38 cellular contexts compared by ENCODE assay signal in genomic region chr1:204062106-204062505, GRCh38.
"Had no signal": no experiment of that assay in that cellular context is flagged by ENCODE, and none has a peak within 500 bp of the region (broad histone marks: within the 10 kb centered on the region; RNA-seq: fewer than 3 reads in every experiment).

No MANE protein-coding gene starts in this region.

- H3K4me1 Mint-ChIP-seq: activated naive CD4-positive, alpha-beta T cell treated with anti-CD3 and anti-CD28 coated beads, Interleukin-2, amount 10 ng/mL, durations not matched to agents 7 days and 5 days had no signal

- H3K36me3 Mint-ChIP-seq: activated CD8-positive, alpha-beta memory T cell treated with anti-CD3 and anti-CD28 coated beads, Interleukin-2, amount 10 ng/mL, durations not matched to agents 7 days and 5 days; activated naive CD4-positive, alpha-beta T cell treated with anti-CD3 and anti-CD28 coated beads, Interleukin-2, amount 10 ng/mL, durations not matched to agents 7 days and 5 days; activated naive CD8-positive, alpha-beta T cell; activated naive CD8-positive, alpha-beta T cell treated with anti-CD3 and anti-CD28 coated beads, Interleukin-2, amount 10 ng/mL, durations not matched to agents 7 days and 5 days; brain; WTC11 had no signal

- H3K27me3 ChIP-seq: ascending aorta, cardiac muscle cell, colonic mucosa had no signal

- DNase-seq: activated CD4-positive, alpha-beta memory T cell treated with anti-CD3 and anti-CD28 coated beads, Interleukin-2, amount 10 ng/mL, durations not matched to agents 7 days and 5 days; activated CD4-positive, alpha-beta T cell treated with anti-CD3 and anti-CD28 coated beads for 1 hour; activated CD4-positive, alpha-beta T cell treated with anti-CD3 and anti-CD28 coated beads for 36 hours; activated CD4-positive, alpha-beta T cell treated with anti-CD3 and anti-CD28 coated beads for 48 hours; activated CD4-positive, alpha-beta T cell treated with anti-CD3 and anti-CD28 coated beads, Interleukin-2, amount 10 ng/mL, durations not matched to agents 7 days and 5 days; activated CD4-positive, alpha-beta T cell treated with anti-CD3 and anti-CD28 coated beads, Interleukin-2, amount 50 U/mL, for 48 hours; activated CD4-positive, CD25-positive, alpha-beta regulatory T cell; activated CD8-positive, alpha-beta memory T cell treated with anti-CD3 and anti-CD28 coated beads for 24 hours; activated CD8-positive, alpha-beta memory T cell treated with anti-CD3 and anti-CD28 coated beads, Interleukin-2, amount 10 ng/mL, durations not matched to agents 7 days and 5 days; activated CD8-positive, alpha-beta memory T cell treated with anti-CD3 and anti-CD28 coated beads, Interleukin-2, amount 50 U/mL, for 48 hours; activated CD8-positive, alpha-beta T cell treated with anti-CD3 and anti-CD28 coated beads, Interleukin-2, amount 10 ng/mL, durations not matched to agents 7 days and 5 days; activated effector memory CD4-positive, alpha-beta T cell treated with Interleukin-2 at 50 U/mL for 16 hours; activated gamma-delta T cell; activated naive CD4-positive, alpha-beta T cell treated with anti-CD3 and anti-CD28 coated beads, Interleukin-2, amount 10 ng/mL, durations not matched to agents 7 days and 5 days; activated naive CD4-positive, alpha-beta T cell treated with Interleukin-2 at 50 U/mL for 16 hours; activated naive CD8-positive, alpha-beta T cell treated with anti-CD3 and anti-CD28 coated beads, Interleukin-2, amount 10 ng/mL, durations not matched to agents 7 days and 5 days; activated naive CD8-positive, alpha-beta T cell treated with anti-CD3 and anti-CD28 coated beads, Interleukin-2, amount 50 U/mL, for 24 hours; activated T-cell treated with anti-CD3 and anti-CD28 coated beads, Interleukin-2, amount 50 U/mL, for 24 hours; activated T-cell treated with anti-CD3 and anti-CD28 coated beads, Interleukin-2, amount 50 U/mL, for 48 hours; amygdala; anterior cingulate cortex; caudate nucleus; cerebellar nuclear complex; colonic mucosa; T-helper 2 cell; T-helper 9 cell; WERI-Rb-1 had no signal

- H3K9me3 Mint-ChIP-seq: activated CD4-positive, alpha-beta memory T cell treated with anti-CD3 and anti-CD28 coated beads, Interleukin-2, amount 10 ng/mL, durations not matched to agents 7 days and 5 days; activated CD4-positive, alpha-beta T cell treated with anti-CD3 and anti-CD28 coated beads, Interleukin-2, amount 10 ng/mL, durations not matched to agents 7 days and 5 days; activated naive CD4-positive, alpha-beta T cell treated with anti-CD3 and anti-CD28 coated beads, Interleukin-2, amount 10 ng/mL, durations not matched to agents 7 days and 5 days; activated naive CD8-positive, alpha-beta T cell treated with anti-CD3 and anti-CD28 coated beads, Interleukin-2, amount 10 ng/mL, durations not matched to agents 7 days and 5 days; activated naive CD8-positive, alpha-beta T cell treated with anti-CD3 and anti-CD28 coated beads, Interleukin-2, amount 50 U/mL, for 24 hours; activated T-cell treated with anti-CD3 and anti-CD28 coated beads, Interleukin-2, amount 50 U/mL, for 24 hours; activated T-helper 2 cell treated with anti-CD3 and anti-CD28 coated beads, Interferon-gamma antibody, Interleukin-2, Interleukin-4, amounts not matched to agents 10 μg/mL and 5 μg/mL and 100 μg/mL, durations not matched to agents 14 hours and 24 hours and 36 hours; brain; central memory CD8-positive, alpha-beta T cell; T-helper 1 cell treated with Interleukin-12 subunit alpha and Interleukin-12 subunit beta and Interleukin-4 antibody, amounts not matched to agents 30 μg/mL and 1 μg/mL, for 36 hours; T-helper 2 cell treated with Interferon-gamma antibody and Interleukin-4, amounts not matched to agents 5 μg/mL and 100 μg/mL, for 36 hours; WTC11 had no signal

- H3K27ac Mint-ChIP-seq: activated CD4-positive, alpha-beta memory T cell treated with anti-CD3 and anti-CD28 coated beads, Interleukin-2, amount 10 ng/mL, durations not matched to agents 7 days and 5 days; activated CD4-positive, alpha-beta T cell treated with anti-CD3 and anti-CD28 coated beads for 36 hours; activated CD4-positive, alpha-beta T cell treated with anti-CD3 and anti-CD28 coated beads, Interleukin-2, amount 10 ng/mL, durations not matched to agents 7 days and 5 days; activated CD8-positive, alpha-beta memory T cell treated with anti-CD3 and anti-CD28 coated beads, Interleukin-2, amount 10 ng/mL, durations not matched to agents 7 days and 5 days; activated CD8-positive, alpha-beta T cell treated with anti-CD3 and anti-CD28 coated beads, Interleukin-2, amount 10 ng/mL, durations not matched to agents 7 days and 5 days; activated naive CD4-positive, alpha-beta T cell treated with anti-CD3 and anti-CD28 coated beads, Interleukin-2, amount 10 ng/mL, durations not matched to agents 7 days and 5 days; activated naive CD8-positive, alpha-beta T cell; activated naive CD8-positive, alpha-beta T cell treated with anti-CD3 and anti-CD28 coated beads, Interleukin-2, amount 10 ng/mL, durations not matched to agents 7 days and 5 days; activated naive CD8-positive, alpha-beta T cell treated with anti-CD3 and anti-CD28 coated beads, Interleukin-2, amount 50 U/mL, for 24 hours; activated T-cell treated with anti-CD3 and anti-CD28 coated beads, Interleukin-2, amount 50 U/mL, for 24 hours; activated T-helper 2 cell treated with anti-CD3 and anti-CD28 coated beads, Interferon-gamma antibody, Interleukin-2, Interleukin-4, amounts not matched to agents 10 μg/mL and 5 μg/mL and 100 μg/mL, durations not matched to agents 14 hours and 24 hours and 36 hours; T-helper 1 cell treated with Interleukin-12 subunit alpha and Interleukin-12 subunit beta and Interleukin-4 antibody, amounts not matched to agents 30 μg/mL and 1 μg/mL, for 36 hours; T-helper 2 cell treated with Interferon-gamma antibody and Interleukin-4, amounts not matched to agents 5 μg/mL and 100 μg/mL, for 36 hours; WTC11 had no signal

- H3K4me3 Mint-ChIP-seq: activated CD4-positive, alpha-beta memory T cell treated with anti-CD3 and anti-CD28 coated beads, Interleukin-2, amount 10 ng/mL, durations not matched to agents 7 days and 5 days; activated CD4-positive, alpha-beta T cell treated with anti-CD3 and anti-CD28 coated beads for 36 hours; activated CD4-positive, alpha-beta T cell treated with anti-CD3 and anti-CD28 coated beads, Interleukin-2, amount 10 ng/mL, durations not matched to agents 7 days and 5 days; activated CD8-positive, alpha-beta memory T cell treated with anti-CD3 and anti-CD28 coated beads, Interleukin-2, amount 10 ng/mL, durations not matched to agents 7 days and 5 days; activated CD8-positive, alpha-beta T cell treated with anti-CD3 and anti-CD28 coated beads, Interleukin-2, amount 10 ng/mL, durations not matched to agents 7 days and 5 days; activated naive CD4-positive, alpha-beta T cell treated with anti-CD3 and anti-CD28 coated beads, Interleukin-2, amount 10 ng/mL, durations not matched to agents 7 days and 5 days; activated naive CD8-positive, alpha-beta T cell; activated naive CD8-positive, alpha-beta T cell treated with anti-CD3 and anti-CD28 coated beads, Interleukin-2, amount 10 ng/mL, durations not matched to agents 7 days and 5 days; activated naive CD8-positive, alpha-beta T cell treated with anti-CD3 and anti-CD28 coated beads, Interleukin-2, amount 50 U/mL, for 24 hours; activated T-cell treated with anti-CD3 and anti-CD28 coated beads, Interleukin-2, amount 50 U/mL, for 24 hours; brain; central memory CD8-positive, alpha-beta T cell; T-helper 1 cell treated with Interleukin-12 subunit alpha and Interleukin-12 subunit beta and Interleukin-4 antibody, amounts not matched to agents 30 μg/mL and 1 μg/mL, for 36 hours; T-helper 2 cell treated with Interferon-gamma antibody and Interleukin-4, amounts not matched to agents 5 μg/mL and 100 μg/mL, for 36 hours; WTC11 had no signal

- H3K27me3 Mint-ChIP-seq: activated CD4-positive, alpha-beta memory T cell treated with anti-CD3 and anti-CD28 coated beads, Interleukin-2, amount 10 ng/mL, durations not matched to agents 7 days and 5 days; activated naive CD8-positive, alpha-beta T cell; activated naive CD8-positive, alpha-beta T cell treated with anti-CD3 and anti-CD28 coated beads, Interleukin-2, amount 50 U/mL, for 24 hours; activated T-cell treated with anti-CD3 and anti-CD28 coated beads, Interleukin-2, amount 50 U/mL, for 24 hours; central memory CD8-positive, alpha-beta T cell had no signal

- H3K27ac ChIP-seq: ascending aorta, cardiac muscle cell, colonic mucosa, WERI-Rb-1 had no signal

- H3K9me3 ChIP-seq: ascending aorta, colonic mucosa had no signal

- H3K36me3 ChIP-seq: ascending aorta, cardiac muscle cell, colonic mucosa, WERI-Rb-1 had no signal

- ATAC-seq: activated CD4-positive, alpha-beta T cell treated with anti-CD3 and anti-CD28 coated beads for 36 hours; activated CD4-positive, CD25-positive, alpha-beta regulatory T cell treated with anti-CD3 and anti-CD28 coated beads, Interleukin-2, amount 50 U/mL, for 24 hours; activated CD8-positive, alpha-beta memory T cell treated with anti-CD3 and anti-CD28 coated beads, Interleukin-2, amount 10 ng/mL, durations not matched to agents 7 days and 5 days; activated CD8-positive, alpha-beta T cell treated with anti-CD3 and anti-CD28 coated beads, Interleukin-2, amount 10 ng/mL, durations not matched to agents 7 days and 5 days; activated naive CD8-positive, alpha-beta T cell treated with anti-CD3 and anti-CD28 coated beads, Interleukin-2, amount 50 U/mL, for 24 hours; WTC11 had no signal

- H3K4me3 ChIP-seq: ascending aorta, cardiac muscle cell, colonic mucosa had no signal

- H3K4me1 ChIP-seq: ascending aorta, colonic mucosa had no signal

- FAIRE-seq: bronchial epithelial cell had no signal
